ENCODE assay signal across 3 cellular contexts in the genomic region with DNA sequence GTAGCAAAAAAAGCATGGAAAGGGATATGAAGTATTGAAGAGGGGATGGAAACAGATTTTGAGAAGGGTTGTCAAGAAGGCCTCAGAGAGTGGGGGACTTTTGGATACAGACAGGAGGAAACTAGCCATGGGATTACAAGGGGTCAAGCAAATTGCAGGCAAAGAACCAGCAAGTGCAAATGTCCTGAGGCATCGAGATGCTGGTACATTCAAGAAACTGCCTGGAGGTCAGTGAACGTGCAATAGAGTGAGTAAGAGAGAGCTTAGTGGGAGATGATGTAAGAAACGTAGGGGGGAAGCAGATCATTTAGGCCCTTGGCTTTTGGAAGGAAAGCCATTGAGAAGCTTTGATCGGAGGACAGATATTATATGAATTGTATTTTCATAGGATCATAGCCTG.
TF ChIP-seq lines count a peak whose summit lies in the region.

No MANE protein-coding gene starts in this region.

TF ChIP-seq in GM23338, 12 proteins besides CTCF, POLR2A, EP300 and RAD21 (continues in another document):
- no peak for TF ChIP-seq POLR2AphosphoS5 (IDR thresholded peaks at IDR 0.05; ENCODE audit: low read depth)
- no peak for TF ChIP-seq ZNF114 (CRISPR knock-in tag; IDR thresholded peaks at IDR 0.05)
- no peak for TF ChIP-seq EZH2 (IDR thresholded peaks at IDR 0.05; ENCODE audit: low read depth, unreplicated experiment)
- TF ChIP-seq EZH2phosphoT487 (IDR thresholded peaks at IDR 0.05; ENCODE audit: unreplicated experiment) = no peak
- TF ChIP-seq ZNF331 (CRISPR knock-in tag; IDR thresholded peaks at IDR 0.05; ENCODE audit: low read depth) = no peak
- TF ChIP-seq, protein P1, sequence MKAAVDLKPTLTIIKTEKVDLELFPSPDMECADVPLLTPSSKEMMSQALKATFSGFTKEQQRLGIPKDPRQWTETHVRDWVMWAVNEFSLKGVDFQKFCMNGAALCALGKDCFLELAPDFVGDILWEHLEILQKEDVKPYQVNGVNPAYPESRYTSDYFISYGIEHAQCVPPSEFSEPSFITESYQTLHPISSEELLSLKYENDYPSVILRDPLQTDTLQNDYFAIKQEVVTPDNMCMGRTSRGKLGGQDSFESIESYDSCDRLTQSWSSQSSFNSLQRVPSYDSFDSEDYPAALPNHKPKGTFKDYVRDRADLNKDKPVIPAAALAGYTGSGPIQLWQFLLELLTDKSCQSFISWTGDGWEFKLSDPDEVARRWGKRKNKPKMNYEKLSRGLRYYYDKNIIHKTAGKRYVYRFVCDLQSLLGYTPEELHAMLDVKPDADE (IDR thresholded peaks at IDR 0.05) = no peak
- TF ChIP-seq NANOG (IDR thresholded peaks at IDR 0.05; ENCODE audit: borderline replicate concordance) = no peak
- no peak for TF ChIP-seq CREB1 (CRISPR knock-in tag; IDR thresholded peaks at IDR 0.05; ENCODE audit: low read depth)

TF ChIP-seq in WTC11, 78 proteins besides CTCF, POLR2A, EP300 and RAD21:
- TF ChIP-seq GTF2I (CRISPR knock-in tag; conservative IDR thresholded peaks at IDR 0.05) = peak; percentile 87
- TF ChIP-seq, protein P2, sequence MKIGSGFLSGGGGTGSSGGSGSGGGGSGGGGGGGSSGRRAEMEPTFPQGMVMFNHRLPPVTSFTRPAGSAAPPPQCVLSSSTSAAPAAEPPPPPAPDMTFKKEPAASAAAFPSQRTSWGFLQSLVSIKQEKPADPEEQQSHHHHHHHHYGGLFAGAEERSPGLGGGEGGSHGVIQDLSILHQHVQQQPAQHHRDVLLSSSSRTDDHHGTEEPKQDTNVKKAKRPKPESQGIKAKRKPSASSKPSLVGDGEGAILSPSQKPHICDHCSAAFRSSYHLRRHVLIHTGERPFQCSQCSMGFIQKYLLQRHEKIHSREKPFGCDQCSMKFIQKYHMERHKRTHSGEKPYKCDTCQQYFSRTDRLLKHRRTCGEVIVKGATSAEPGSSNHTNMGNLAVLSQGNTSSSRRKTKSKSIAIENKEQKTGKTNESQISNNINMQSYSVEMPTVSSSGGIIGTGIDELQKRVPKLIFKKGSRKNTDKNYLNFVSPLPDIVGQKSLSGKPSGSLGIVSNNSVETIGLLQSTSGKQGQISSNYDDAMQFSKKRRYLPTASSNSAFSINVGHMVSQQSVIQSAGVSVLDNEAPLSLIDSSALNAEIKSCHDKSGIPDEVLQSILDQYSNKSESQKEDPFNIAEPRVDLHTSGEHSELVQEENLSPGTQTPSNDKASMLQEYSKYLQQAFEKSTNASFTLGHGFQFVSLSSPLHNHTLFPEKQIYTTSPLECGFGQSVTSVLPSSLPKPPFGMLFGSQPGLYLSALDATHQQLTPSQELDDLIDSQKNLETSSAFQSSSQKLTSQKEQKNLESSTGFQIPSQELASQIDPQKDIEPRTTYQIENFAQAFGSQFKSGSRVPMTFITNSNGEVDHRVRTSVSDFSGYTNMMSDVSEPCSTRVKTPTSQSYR (CRISPR knock-in tag; IDR thresholded peaks at IDR 0.05) = no peak

TF ChIP-seq in H1, 55 proteins besides CTCF, POLR2A, EP300 and RAD21:
- TF ChIP-seq HDAC2 (IDR thresholded peaks at IDR 0.05; ENCODE audit: borderline replicate concordance in 1 of 2, low read depth in 2 of 2, low read length in 2 of 2) = peak in 1 of 2 experiments; percentile 27; a peak in 1 of 4 replicates
- TF ChIP-seq SIN3A (conservative IDR thresholded peaks at IDR 0.05 in 1 of 2, IDR thresholded peaks at IDR 0.05 in 1 of 2; ENCODE audit: low read depth in 1 of 2, low read length in 2 of 2) = no peak
- TF ChIP-seq KDM1A (IDR thresholded peaks at IDR 0.05; ENCODE audit: borderline replicate concordance, low read length) = peak; percentile 87
